ENCODE assay signal across 19 cellular contexts in genomic region chr11:45051621-45052020, GRCh38.
DNase-seq lines count a peak whose midpoint lies in the region; ATAC-seq and TF ChIP-seq lines count a peak whose summit lies in the region.
"Had no signal": no experiment of that assay in that cellular context is flagged by ENCODE, and none has a peak within 500 bp of the region (broad histone marks: within the 10 kb centered on the region; RNA-seq: fewer than 3 reads in every experiment).

No MANE protein-coding gene starts in this region.

- TF ChIP-seq CTCF in RWPE1 (conservative IDR thresholded peaks at IDR 0.05; ENCODE audit: low read depth): no peak
- no peak for TF ChIP-seq CTCF in Caco-2 (IDR thresholded peaks at IDR 0.05; ENCODE audit: insufficient read depth in 1 of 2, low read depth in 1 of 2, low read length in 1 of 2, severe bottlenecking in 1 of 2, unreplicated experiment in 1 of 2)

- POLR2A ChIA-PET in RWPE1 (lab: Yijun Ruan, JAX; ENCODE audit: low non-redundant PET): no interaction called here
- POLR2A ChIA-PET in Caco-2 (lab: Charles Lee): no interaction called here

- no TSS peak for BruUV-seq in Caco-2 (replicated peaks; lab: Mats Ljungman, UMichigan)

- H3K9me3 ChIP-seq in MG63 (no peaks in the 10 kb centered on the region), Caco-2 (no peaks in the 10 kb centered on the region)
- H3K9me3 ChIP-seq: BLaER1 had no signal

- no peaks in the 10 kb centered on the region for H3K4me1 Mint-ChIP-seq in Caco-2 (ENCODE audit: low read depth, unreplicated experiment)
- H3K4me1 Mint-ChIP-seq: CD4-positive, CD25-positive, alpha-beta regulatory T cell had no signal

- H3K27me3 Mint-ChIP-seq in Caco-2 (ENCODE audit: insufficient read depth, unreplicated experiment): peaks cover 14% of the 10 kb centered on the region
- H3K27me3 Mint-ChIP-seq: CD4-positive, CD25-positive, alpha-beta regulatory T cell had no signal

- peak overlapping the region; percentile 12; the same call in 1 of the 2 replicates for H3K27ac ChIP-seq in RWPE1
- H3K27ac ChIP-seq: BLaER1, C4-2B had no signal

- no peaks in the 10 kb centered on the region for H3K4me1 ChIP-seq in Caco-2

- ATAC-seq in HG03342 (IDR thresholded peaks at IDR 0.05; ENCODE audit: unreplicated experiment): no peak
- ATAC-seq: CD8-positive, alpha-beta T cell; GM23338; HCT116 had no signal

- DNase-seq in MG63 (peak; percentile 62), RWPE1 (ENCODE audit: low spot score) (no peak), cerebellar nuclear complex (lab: John Stamatoyannopoulos, UW) (peak; percentile 65 to 78), posterior vena cava (ENCODE audit: low spot score) (peak; percentile 48), NCI-H2227 (lab: John Stamatoyannopoulos, UW; ENCODE audit: unreplicated experiment) (no peak), Caco-2 (no peak), NCI-H748 (lab: John Stamatoyannopoulos, UW; ENCODE audit: unreplicated experiment) (no peak)
- DNase-seq: CD4-positive, CD25-positive, alpha-beta regulatory T cell; CD8-positive, alpha-beta T cell; DMS 273 treated with DMSO at 0.1 percent for 48 hours; DMS79; EL; GF-D8; H9 had no signal

- H3K36me3 ChIP-seq in MG63: no peaks in the 10 kb centered on the region
- H3K36me3 ChIP-seq in Caco-2 (ENCODE audit: control insufficient read depth, insufficient read depth, low read length): no peaks in the 10 kb centered on the region
- H3K36me3 ChIP-seq: BLaER1 had no signal

- no peaks in the 10 kb centered on the region for H3K9me3 Mint-ChIP-seq in Caco-2 (ENCODE audit: unreplicated experiment)
- H3K9me3 Mint-ChIP-seq: CD8-positive, alpha-beta T cell; GM23338 had no signal

- no peak overlapping the region for H3K4me3 Mint-ChIP-seq in Caco-2 (ENCODE audit: unreplicated experiment)
- H3K4me3 Mint-ChIP-seq: CD4-positive, CD25-positive, alpha-beta regulatory T cell; CD8-positive, alpha-beta T cell; GM23338; H9 had no signal

- no peak overlapping the region for H3K27ac Mint-ChIP-seq in Caco-2 (ENCODE audit: unreplicated experiment)
- H3K27ac Mint-ChIP-seq: CD8-positive, alpha-beta T cell; GM23338 had no signal

- H3K4me3 ChIP-seq in MG63 (no peak overlapping the region), Caco-2 (ENCODE audit: low read depth, low read length) (no peak overlapping the region)
- H3K4me3 ChIP-seq: BLaER1, GM23338 had no signal

- H3K36me3 Mint-ChIP-seq in Caco-2 (ENCODE audit: insufficient read depth, unreplicated experiment): no peaks in the 10 kb centered on the region
- H3K36me3 Mint-ChIP-seq: CD4-positive, CD25-positive, alpha-beta regulatory T cell; CD8-positive, alpha-beta T cell had no signal

- intact Hi-C loops in posterior vena cava (cut with DNase I): no loop called here
- intact Hi-C loops in Caco-2 (cut with micrococcal nuclease; ENCODE audit: unreplicated experiment): no loop called here

- CTCF ChIA-PET in RWPE1 (lab: Yijun Ruan, JAX) (no interaction called here), Caco-2 (lab: Charles Lee) (no interaction called here)

- H3K27me3 ChIP-seq in MG63 (no peaks in the 10 kb centered on the region), Caco-2 (replicated peaks; ENCODE audit: control insufficient read depth, insufficient read depth, low read length) (no peaks in the 10 kb centered on the region; the same call in 1 of the 2 replicates)
- H3K27me3 ChIP-seq: BLaER1 had no signal

Comparison
In these comparisons a context has a peak if more than half of its experiments do, and no peak if none do; other contexts are left out.
1. DNase-seq: peak in MG63 (single experiment), cerebellar nuclear complex (2 of 2) and posterior vena cava (single experiment); none in RWPE1 (single experiment), NCI-H2227 (single experiment), Caco-2 (0 of 2) and NCI-H748 (single experiment).